18 cellular contexts compared by ENCODE assay signal in genomic region chr14:98208074-98208675, GRCh38.
DNase-seq lines count a peak whose midpoint lies in the region; ATAC-seq and TF ChIP-seq lines count a peak whose summit lies in the region.
"Had no signal": no experiment of that assay in that cellular context is flagged by ENCODE, and none has a peak within 500 bp of the region (broad histone marks: within the 10 kb centered on the region; RNA-seq: fewer than 3 reads in every experiment).

No MANE protein-coding gene starts in this region.

- H3K4me3 Mint-ChIP-seq in activated T-cell treated with anti-CD3 and anti-CD28 coated beads, Interleukin-2, amount 50 U/mL, for 4 hours, result peak overlapping the region; percentile 29
- H3K4me3 Mint-ChIP-seq in activated T-helper 2 cell treated with anti-CD3 and anti-CD28 coated beads, Interferon-gamma antibody, Interleukin-2, Interleukin-4, amounts not matched to agents 10 μg/mL and 5 μg/mL and 100 μg/mL, durations not matched to agents 14 hours and 24 hours and 36 hours (ENCODE audit: low read depth), result no peak overlapping the region
- H3K4me3 Mint-ChIP-seq in stimulated activated effector memory CD8-positive, alpha-beta T cell treated with anti-CD3 and anti-CD28 coated beads, Interleukin-12 subunit alpha, Interleukin-12 subunit beta, amount 100 ng/mL, for 72 hours, result no peak overlapping the region
- H3K4me3 Mint-ChIP-seq in stimulated activated naive B cell treated with anti-CD40 and anti-IgM and Interleukin-4, amounts not matched to agents 10 μg/mL and 1 μg/mL and 100 μg/mL, for 72 hours, result no peak overlapping the region
- H3K4me3 Mint-ChIP-seq: brain had no signal

- H3K27ac Mint-ChIP-seq in activated T-helper 2 cell treated with anti-CD3 and anti-CD28 coated beads, Interferon-gamma antibody, Interleukin-2, Interleukin-4, amounts not matched to agents 10 μg/mL and 5 μg/mL and 100 μg/mL, durations not matched to agents 14 hours and 24 hours and 36 hours, result peak overlapping the region; percentile 45
- peak overlapping the region; percentile 67 for H3K27ac Mint-ChIP-seq in stimulated activated effector memory CD8-positive, alpha-beta T cell treated with anti-CD3 and anti-CD28 coated beads, Interleukin-12 subunit alpha, Interleukin-12 subunit beta, amount 100 ng/mL, for 72 hours
- no peak overlapping the region for H3K27ac Mint-ChIP-seq in stimulated activated naive B cell treated with anti-CD40 and anti-IgM and Interleukin-4, amounts not matched to agents 10 μg/mL and 1 μg/mL and 100 μg/mL, for 72 hours
- H3K27ac Mint-ChIP-seq: brain had no signal

- POLR2A ChIA-PET in HEK293T (lab: Yijun Ruan, JAX), result no interaction called here

- DNase-seq in activated T-cell treated with anti-CD3 and anti-CD28 coated beads, Interleukin-2, amount 50 U/mL, for 4 hours, result no peak
- no peak for DNase-seq in activated T-cell treated with anti-CD3 and anti-CD28 coated beads, Interleukin-2, amount 50 U/mL, for 1 hour
- no peak for DNase-seq in activated T-helper 2 cell treated with anti-CD3 and anti-CD28 coated beads, Interferon-gamma antibody, Interleukin-2, Interleukin-4, amounts not matched to agents 10 μg/mL and 5 μg/mL and 100 μg/mL, durations not matched to agents 14 hours and 24 hours and 36 hours (ENCODE audit: low spot score)
- DNase-seq in stimulated activated effector memory CD8-positive, alpha-beta T cell treated with anti-CD3 and anti-CD28 coated beads, Interleukin-12 subunit alpha, Interleukin-12 subunit beta, amount 100 ng/mL, for 72 hours (ENCODE audit: low spot score in 2 of 2), result no peak
- DNase-seq in stimulated activated naive B cell treated with anti-CD40 and anti-IgM and Interleukin-4, amounts not matched to agents 10 μg/mL and 1 μg/mL and 100 μg/mL, for 72 hours, result no peak
- DNase-seq in HEK293T (ENCODE audit: extremely low spot score), result no peak
- DNase-seq: C1 segment of cervical spinal cord, kidney, mucosa of descending colon, NCI-H1105, NCI-H2081, NCI-H345, OCI-M1 had no signal

- intact Hi-C loops in activated T-helper 2 cell treated with anti-CD3 and anti-CD28 coated beads, Interferon-gamma antibody, Interleukin-2, Interleukin-4, amounts not matched to agents 10 μg/mL and 5 μg/mL and 100 μg/mL, durations not matched to agents 14 hours and 24 hours and 36 hours (cut with micrococcal nuclease), result no loop called here

- H3K36me3 Mint-ChIP-seq in activated T-cell treated with anti-CD3 and anti-CD28 coated beads, Interleukin-2, amount 50 U/mL, for 4 hours (ENCODE audit: insufficient read depth), result no peaks in the 10 kb centered on the region
- no peaks in the 10 kb centered on the region for H3K36me3 Mint-ChIP-seq in activated T-helper 2 cell treated with anti-CD3 and anti-CD28 coated beads, Interferon-gamma antibody, Interleukin-2, Interleukin-4, amounts not matched to agents 10 μg/mL and 5 μg/mL and 100 μg/mL, durations not matched to agents 14 hours and 24 hours and 36 hours (ENCODE audit: low read depth)
- no peaks in the 10 kb centered on the region for H3K36me3 Mint-ChIP-seq in stimulated activated effector memory CD8-positive, alpha-beta T cell treated with anti-CD3 and anti-CD28 coated beads, Interleukin-12 subunit alpha, Interleukin-12 subunit beta, amount 100 ng/mL, for 72 hours
- H3K36me3 Mint-ChIP-seq in stimulated activated naive B cell treated with anti-CD40 and anti-IgM and Interleukin-4, amounts not matched to agents 10 μg/mL and 1 μg/mL and 100 μg/mL, for 72 hours, result no peaks in the 10 kb centered on the region
- H3K36me3 Mint-ChIP-seq: brain had no signal

- CTCF ChIA-PET in HEK293T (lab: Yijun Ruan, JAX), result no interaction called here

- no peaks in the 10 kb centered on the region for H3K27me3 Mint-ChIP-seq in activated T-cell treated with anti-CD3 and anti-CD28 coated beads, Interleukin-2, amount 50 U/mL, for 4 hours (ENCODE audit: low read depth)
- H3K27me3 Mint-ChIP-seq in activated T-helper 2 cell treated with anti-CD3 and anti-CD28 coated beads, Interferon-gamma antibody, Interleukin-2, Interleukin-4, amounts not matched to agents 10 μg/mL and 5 μg/mL and 100 μg/mL, durations not matched to agents 14 hours and 24 hours and 36 hours (ENCODE audit: low read depth), result no peaks in the 10 kb centered on the region
- peaks cover 0 to 13% of the 10 kb centered on the region in 2 donors for H3K27me3 Mint-ChIP-seq in stimulated activated naive B cell treated with anti-CD40 and anti-IgM and Interleukin-4, amounts not matched to agents 10 μg/mL and 1 μg/mL and 100 μg/mL, for 72 hours

- no peaks in the 10 kb centered on the region for H3K9me3 Mint-ChIP-seq in activated T-cell treated with anti-CD3 and anti-CD28 coated beads, Interleukin-2, amount 50 U/mL, for 4 hours
- no peaks in the 10 kb centered on the region for H3K9me3 Mint-ChIP-seq in activated T-helper 2 cell treated with anti-CD3 and anti-CD28 coated beads, Interferon-gamma antibody, Interleukin-2, Interleukin-4, amounts not matched to agents 10 μg/mL and 5 μg/mL and 100 μg/mL, durations not matched to agents 14 hours and 24 hours and 36 hours
- H3K9me3 Mint-ChIP-seq in stimulated activated effector memory CD8-positive, alpha-beta T cell treated with anti-CD3 and anti-CD28 coated beads, Interleukin-12 subunit alpha, Interleukin-12 subunit beta, amount 100 ng/mL, for 72 hours, result no peaks in the 10 kb centered on the region
- H3K9me3 Mint-ChIP-seq in stimulated activated naive B cell treated with anti-CD40 and anti-IgM and Interleukin-4, amounts not matched to agents 10 μg/mL and 1 μg/mL and 100 μg/mL, for 72 hours, result peaks cover 0 to 3% of the 10 kb centered on the region in 2 donors
- H3K9me3 Mint-ChIP-seq: brain had no signal

- peaks cover 96% of the 10 kb centered on the region for H3K4me1 Mint-ChIP-seq in activated T-cell treated with anti-CD3 and anti-CD28 coated beads, Interleukin-2, amount 50 U/mL, for 4 hours (ENCODE audit: low read depth)
- H3K4me1 Mint-ChIP-seq in activated T-helper 2 cell treated with anti-CD3 and anti-CD28 coated beads, Interferon-gamma antibody, Interleukin-2, Interleukin-4, amounts not matched to agents 10 μg/mL and 5 μg/mL and 100 μg/mL, durations not matched to agents 14 hours and 24 hours and 36 hours (ENCODE audit: low read depth), result peaks cover 80% of the 10 kb centered on the region
- peaks cover 55% of the 10 kb centered on the region for H3K4me1 Mint-ChIP-seq in stimulated activated effector memory CD8-positive, alpha-beta T cell treated with anti-CD3 and anti-CD28 coated beads, Interleukin-12 subunit alpha, Interleukin-12 subunit beta, amount 100 ng/mL, for 72 hours
- H3K4me1 Mint-ChIP-seq in stimulated activated naive B cell treated with anti-CD40 and anti-IgM and Interleukin-4, amounts not matched to agents 10 μg/mL and 1 μg/mL and 100 μg/mL, for 72 hours, result no peaks in the 10 kb centered on the region

- no peak for ATAC-seq in activated T-cell treated with anti-CD3 and anti-CD28 coated beads, Interleukin-2, amount 50 U/mL, for 4 hours
- ATAC-seq in GM18867 (IDR thresholded peaks at IDR 0.05; ENCODE audit: unreplicated experiment) (peak; percentile 53), HG03025 (IDR thresholded peaks at IDR 0.05; ENCODE audit: low FRiP score, unreplicated experiment) (no peak)
- no peak for ATAC-seq in stimulated activated effector memory CD8-positive, alpha-beta T cell treated with anti-CD3 and anti-CD28 coated beads, Interleukin-12 subunit alpha, Interleukin-12 subunit beta, amount 100 ng/mL, for 72 hours
- no peak for ATAC-seq in stimulated activated naive B cell treated with anti-CD40 and anti-IgM and Interleukin-4, amounts not matched to agents 10 μg/mL and 1 μg/mL and 100 μg/mL, for 72 hours (replicated peaks)
- ATAC-seq: mucosa of descending colon, Right ventricle myocardium inferior, sciatic nerve had no signal

TF ChIP-seq in HEK293T, 16 proteins besides CTCF, POLR2A, EP300 and RAD21:
- no peak for TF ChIP-seq L3MBTL2 (conservative IDR thresholded peaks at IDR 0.05)
TF ChIP-seq in HEK293T: peak in this region for 0.
